18 cellular contexts compared by ENCODE assay signal in the genomic region with DNA sequence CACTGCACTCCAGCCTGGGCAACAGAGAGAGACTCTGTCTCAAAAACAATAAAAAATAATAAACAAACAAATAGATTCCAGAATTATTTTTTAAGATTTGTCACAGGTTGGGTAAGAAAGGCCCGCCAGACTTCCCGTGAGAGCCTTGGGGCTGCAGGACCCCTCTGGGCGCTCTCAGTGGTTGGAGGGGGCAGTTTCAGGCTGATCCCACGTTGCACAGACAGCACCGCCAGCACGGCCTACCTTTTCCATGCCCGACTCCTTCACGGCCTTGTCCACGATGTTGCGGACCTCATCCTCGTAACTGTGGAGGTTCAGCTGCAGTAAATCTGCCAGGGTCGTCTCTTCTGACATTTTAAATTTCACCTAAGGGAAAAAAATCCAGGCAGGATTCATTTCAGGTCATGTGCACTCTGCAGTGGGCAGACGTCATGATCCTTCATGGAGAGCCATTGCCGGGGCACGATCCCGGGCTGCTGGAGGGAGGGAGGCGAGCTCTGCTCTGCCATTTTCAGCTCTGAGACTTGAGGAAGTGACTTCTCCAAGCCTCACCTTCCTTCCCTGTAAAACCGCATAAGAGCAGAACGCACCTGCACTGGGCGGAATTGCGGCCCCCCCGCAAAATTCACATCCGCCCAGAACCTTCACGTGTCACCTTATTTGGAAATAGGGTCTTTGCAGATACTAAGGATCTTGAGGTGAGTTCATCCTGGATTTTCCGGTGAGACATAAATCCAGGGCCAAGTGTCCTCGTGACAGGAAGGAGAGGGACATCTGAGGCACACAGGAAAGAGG.
"Had no signal": no experiment of that assay in that cellular context is flagged by ENCODE, and none has a peak within 500 bp of the region (broad histone marks: within the 10 kb centered on the region; RNA-seq: fewer than 3 reads in every experiment).

No MANE protein-coding gene starts in this region.

- H3K27me3 ChIP-seq: colonic mucosa, hepatocyte, neutrophil, thyroid gland, upper lobe of left lung, vagina had no signal

- DNase-seq: colonic mucosa; dermis blood vessel endothelial cell; effector CD4-positive, alpha-beta T cell; head of caudate nucleus; naive B cell; small intestine; stimulated activated CD4-positive, alpha-beta T cell treated with anti-CD3 and anti-CD28 coated beads, Interleukin-2, amount 100 ng/mL, for 48 hours; stimulated activated naive CD4-positive, alpha-beta T cell treated with Interleukin-2 at 50 U/mL for 16 hours; thyroid gland; upper lobe of left lung had no signal

- FAIRE-seq: small intestine had no signal

- H3K4me3 Mint-ChIP-seq: memory B cell, naive B cell, nephron had no signal

- H3K79me2 ChIP-seq: hepatocyte had no signal

- H3K4me3 ChIP-seq: colonic mucosa, hepatocyte, suprapubic skin, thyroid gland, upper lobe of left lung, vagina had no signal

- H3K9me3 Mint-ChIP-seq: memory B cell, naive B cell had no signal

- H3K27ac Mint-ChIP-seq: memory B cell, nephron had no signal

- H3K36me3 ChIP-seq: colonic mucosa, neutrophil, suprapubic skin, thyroid gland, upper lobe of left lung, vagina had no signal

- H3K4me1 Mint-ChIP-seq: memory B cell, naive B cell, nephron had no signal

- H3K9me3 ChIP-seq: colonic mucosa, neutrophil, suprapubic skin, thyroid gland, upper lobe of left lung, vagina had no signal

- H2AFZ ChIP-seq: hepatocyte had no signal

- H3K36me3 Mint-ChIP-seq: memory B cell, naive B cell had no signal

- H3K4me2 ChIP-seq: hepatocyte had no signal

- H3K4me1 ChIP-seq: colonic mucosa, suprapubic skin, vagina had no signal

- ATAC-seq: left lobe of liver, right cardiac atrium had no signal

- H3K27ac ChIP-seq: colonic mucosa, hepatocyte, neutrophil, suprapubic skin, thyroid gland, upper lobe of left lung, vagina had no signal
